In genomic region chr10:68074775-68075549, GRCh38 we compare ENCODE assay signal across 8 cellular contexts. TPM values are rescaled to one million over a fixed set of nuclear protein-coding genes. Genes with fewer than 3 reads are reported as not detected.
A peak's percentile ranks its signal among the peaks of the same experiment; 100 is the strongest.
DNase-seq lines count a peak whose midpoint lies in the region; ATAC-seq and TF ChIP-seq lines count a peak whose summit lies in the region.

TSS of gene HERC4 (minus strand) at chr10:68075283. CDS start at chr10:68073108, 2,175 bp downstream.

- no peak for TF ChIP-seq CTCF in GM13977 (IDR thresholded peaks at IDR 0.05; ENCODE audit: extremely low read depth, insufficient read depth, missing control alignments)
- no peak for TF ChIP-seq CTCF in right atrium auricular region (IDR thresholded peaks at IDR 0.05)
- no peak for TF ChIP-seq CTCF in psoas muscle (IDR thresholded peaks at IDR 0.05)

- H3K36me3 ChIP-seq in right atrium auricular region: peaks cover 4% of the 10 kb centered on the region
- H3K36me3 ChIP-seq in psoas muscle (ENCODE audit: insufficient read depth in 1 of 2, low read depth in 1 of 2): peaks cover 0 to 5% of the 10 kb centered on the region in 2 donors
- H3K36me3 ChIP-seq in urinary bladder (ENCODE audit: insufficient read depth): peaks cover 2% of the 10 kb centered on the region

- 0 to 1% (median 1%) methylated on average over 41 to 64 of the region's 64 CpGs for WGBS in psoas muscle, 3 donors
- WGBS in urinary bladder: under 1% methylated on average over 64 of the region's 64 CpGs

- peak within 1 kb of the TSS; percentile 98 to 100 for H3K27ac ChIP-seq in right atrium auricular region
- H3K27ac ChIP-seq in psoas muscle: peak within 1 kb of the TSS; percentile 99
- H3K27ac ChIP-seq in urinary bladder (ENCODE audit: low read depth): peak within 1 kb of the TSS; percentile 95

- in situ Hi-C loops in GM13977 (cut with MboI; ENCODE audit: low pct_unique_long_range_greater_than_20kb, low sequenced_read_pairs, unreplicated experiment): no loop called here

- H3K4me1 ChIP-seq in right atrium auricular region (peaks cover 2 to 38% of the 10 kb centered on the region in 2 donors), psoas muscle (peaks cover 34% of the 10 kb centered on the region), urinary bladder (ENCODE audit: insufficient read depth) (peaks cover 5% of the 10 kb centered on the region)

- ATAC-seq in HG02759 (IDR thresholded peaks at IDR 0.05; ENCODE audit: unreplicated experiment): peak; percentile 93
- ATAC-seq in psoas muscle: peak; percentile 97 to 98 (median 98)

- no peaks in the 10 kb centered on the region for H3K9me3 ChIP-seq in right atrium auricular region
- H3K9me3 ChIP-seq in psoas muscle: no peaks in the 10 kb centered on the region

- H3K4me3 ChIP-seq in right atrium auricular region (peak within 1 kb of the TSS; percentile 76 to 92), psoas muscle (peak within 1 kb of the TSS; percentile 88), urinary bladder (ENCODE audit: low read depth, low read length) (peak within 1 kb of the TSS; percentile 77)

- H3K27me3 ChIP-seq in right atrium auricular region: no peaks in the 10 kb centered on the region
- no peaks in the 10 kb centered on the region for H3K27me3 ChIP-seq in psoas muscle (ENCODE audit: insufficient read depth in 3 of 3, low read length in 2 of 3)

- intact Hi-C loops in T-helper 2 cell treated with Interferon-gamma antibody and Interleukin-4, amounts not matched to agents 100 ng/mL and 5 ng/mL, for 36 hours (cut with micrococcal nuclease): loop anchor here (1.0 to 10.0 kb wide), 9 partner anchors 82 to 647 kb away; partner anchors contain the start of genes CCAR1, RUFY2, SIRT1 and SLC25A16
- intact Hi-C loops in psoas muscle (cut with DNase I): loop anchor here (5.0 to 10.0 kb wide), 2 partner anchors 188 to 260 kb away; partner anchors contain the start of genes HNRNPH3 (in 2 of the 2) and PBLD (in 2 of the 2)

- DNase-seq in GM13977 (ENCODE audit: low spot score) (peak; percentile 94), NCI-H1417 (lab: John Stamatoyannopoulos, UW) (peak; percentile 83 to 91 (median 87)), anterior cingulate cortex (lab: John Stamatoyannopoulos, UW) (peak in 57 of 58 donors; percentile 59 to 94 (median 89)), right atrium auricular region (ENCODE audit: low spot score) (peak; percentile 93), psoas muscle (peak; percentile 95 to 97)

RNA-seq across cellular contexts. Expression of gene HERC4, which starts in this region (rescaled TPM):
- total RNA-seq in T-helper 2 cell treated with Interferon-gamma antibody and Interleukin-4, amounts not matched to agents 100 ng/mL and 5 ng/mL, for 36 hours: 58.7 and 60.2 TPM in 2 replicates
- total RNA-seq in right atrium auricular region (10 to 100 TPM; 22.0 to 22.5 TPM), psoas muscle (10 to 100 TPM; 15.1 to 29.4 (median 20.6) TPM), urinary bladder (155 TPM)
- polyA plus RNA-seq in psoas muscle (10 to 100 TPM in 2 of 3 donors, 1 to 10 TPM in 1; 8.8 to 23.7 (median 17.6) TPM), urinary bladder (20.6 TPM)

Comparison
In these comparisons a context has a peak if more than half of its experiments do, and no peak if none do; other contexts are left out.
1. Peak in every context shown above with its lines: DNase-seq, ATAC-seq, H3K4me3 ChIP-seq and H3K27ac ChIP-seq.